21 cellular contexts compared by ENCODE assay signal in the genomic region with DNA sequence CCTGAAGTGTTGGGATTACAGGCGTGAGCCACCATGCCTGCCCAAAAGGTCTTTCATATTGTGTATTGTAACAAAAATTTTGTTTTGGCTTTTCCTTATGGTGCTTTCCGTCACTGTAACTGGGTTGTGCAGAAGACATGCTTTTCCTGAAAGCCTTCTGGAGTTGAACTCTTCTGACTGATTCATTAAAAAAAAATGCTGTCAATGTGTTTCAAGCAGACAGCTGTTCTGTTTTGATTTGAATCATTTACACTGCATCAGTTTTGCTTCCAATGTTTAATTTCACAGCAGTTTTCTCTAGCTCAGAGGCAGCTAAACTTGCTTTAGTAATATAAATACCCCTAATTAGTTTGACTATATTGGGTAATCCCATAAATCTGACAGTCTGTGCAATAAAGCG. TPM values are rescaled to one million over a fixed set of nuclear protein-coding genes. Genes with fewer than 3 reads are reported as not detected.
DNase-seq lines count a peak whose midpoint lies in the region; ATAC-seq and TF ChIP-seq lines count a peak whose summit lies in the region.
"Had no signal": no experiment of that assay in that cellular context is flagged by ENCODE, and none has a peak within 500 bp of the region (broad histone marks: within the 10 kb centered on the region; RNA-seq: fewer than 3 reads in every experiment).

No MANE protein-coding gene starts in this region.

- H3K9ac ChIP-seq in mesenchymal stem cell (ENCODE audit: low read length), result peak overlapping the region; percentile 22
- peak overlapping the region; percentile 9 for H3K9ac ChIP-seq in skeletal muscle satellite cell (ENCODE audit: low read depth, low read length)
- H3K9ac ChIP-seq: BLaER1 treated with 17β-estradiol and CSF1 and Interleukin-3, amounts not matched to agents 10 nM and 100 nM; GM23248 had no signal

- H3K27ac ChIP-seq in mesenchymal stem cell (ENCODE audit: low read length, poor library complexity, severe bottlenecking), result peak overlapping the region; percentile 12
- H3K27ac ChIP-seq: BLaER1 treated with 17β-estradiol and CSF1 and Interleukin-3, amounts not matched to agents 10 nM and 100 nM; GM23248; HL-60 had no signal

- 88% methylated on average over 3 of the region's 3 CpGs for WGBS in mesenchymal stem cell

- H2AFZ ChIP-seq in mesenchymal stem cell (ENCODE audit: low read depth, low read length), result no peak overlapping the region
- H2AFZ ChIP-seq: GM23248 had no signal

- no peak overlapping the region for H2BK120ac ChIP-seq in mesenchymal stem cell (ENCODE audit: low read depth, low read length)

- no peak overlapping the region for H2BK12ac ChIP-seq in mesenchymal stem cell (ENCODE audit: low read length in 2 of 2)

- H2BK5ac ChIP-seq in mesenchymal stem cell (ENCODE audit: low read depth, low read length, poor library complexity, severe bottlenecking), result no peak overlapping the region

- no peak overlapping the region for H4K8ac ChIP-seq in mesenchymal stem cell (ENCODE audit: low read length)

- H3K18ac ChIP-seq in mesenchymal stem cell (ENCODE audit: low read depth in 1 of 2, low read length in 2 of 2), result no peak overlapping the region

- H3K9me3 ChIP-seq in mesenchymal stem cell (ENCODE audit: control insufficient read depth, low read length) (no peaks in the 10 kb centered on the region), skeletal muscle satellite cell (replicated peaks; ENCODE audit: low read length) (no peaks in the 10 kb centered on the region)
- H3K9me3 ChIP-seq: BLaER1 treated with 17β-estradiol and CSF1 and Interleukin-3, amounts not matched to agents 10 nM and 100 nM; HAP-1 had no signal

- DNase-seq in AG10803 (ENCODE audit: low read depth) (peak; percentile 40), NCI-H69 (lab: John Stamatoyannopoulos, UW) (peak; percentile 58), mesenchymal stem cell (no peak), NCI-H748 treated with DMSO at 0.1 percent for 48 hours (lab: John Stamatoyannopoulos, UW) (no peak), SHP77 treated with DMSO at 0.1 percent for 48 hours (lab: John Stamatoyannopoulos, UW) (no peak)
- DNase-seq: CD4-positive, alpha-beta memory T cell; DMS153; GM23248; KBM-7; MV-4-11; NCI-H1105 treated with DMSO at 0.1 percent for 48 hours; NCI-H2029 treated with DMSO at 0.1 percent for 48 hours; NCI-H2171 treated with DMSO at 0.1 percent for 48 hours had no signal

- no peak for ATAC-seq in HG03442 (IDR thresholded peaks at IDR 0.05; ENCODE audit: unreplicated experiment)
- ATAC-seq: HepG2, Panc1 had no signal

- no peak overlapping the region for H2BK15ac ChIP-seq in mesenchymal stem cell (ENCODE audit: low read depth, poor library complexity, severe bottlenecking)

- no peaks in the 10 kb centered on the region for H3K27me3 ChIP-seq in mesenchymal stem cell (ENCODE audit: control insufficient read depth in 1 of 2, insufficient read depth in 1 of 2, low read length in 2 of 2)
- H3K27me3 ChIP-seq in skeletal muscle satellite cell (ENCODE audit: control insufficient read depth, insufficient read depth, low read length), result no peaks in the 10 kb centered on the region
- H3K27me3 ChIP-seq: BLaER1 treated with 17β-estradiol and CSF1 and Interleukin-3, amounts not matched to agents 10 nM and 100 nM had no signal

- no peak overlapping the region for H3K4me3 ChIP-seq in AG10803 (ENCODE audit: low read length)
- no peak overlapping the region for H3K4me3 ChIP-seq in mesenchymal stem cell (ENCODE audit: insufficient read depth in 1 of 2, low read depth in 1 of 2, low read length in 2 of 2)
- H3K4me3 ChIP-seq in skeletal muscle satellite cell (ENCODE audit: low read length), result no peak overlapping the region
- H3K4me3 ChIP-seq: BLaER1 treated with 17β-estradiol and CSF1 and Interleukin-3, amounts not matched to agents 10 nM and 100 nM; GM23248; HAP-1 had no signal

- no peaks in the 10 kb centered on the region for H3K4me1 ChIP-seq in mesenchymal stem cell (ENCODE audit: control insufficient read depth, insufficient read depth, low read depth, low read length)
- peaks cover 13% of the 10 kb centered on the region for H3K4me1 ChIP-seq in skeletal muscle satellite cell (ENCODE audit: control insufficient read depth, insufficient read depth, low read length)
- H3K4me1 ChIP-seq: HAP-1 had no signal

- H3K79me1 ChIP-seq in mesenchymal stem cell (replicated peaks; ENCODE audit: low read length, poor library complexity, severe bottlenecking), result peaks cover 23% of the 10 kb centered on the region

- no peak for TF ChIP-seq CTCF in AG10803 (conservative IDR thresholded peaks at IDR 0.05; ENCODE audit: low read length)

- H2AK5ac ChIP-seq in mesenchymal stem cell (ENCODE audit: low read length, severe bottlenecking), result no peak overlapping the region

- H3K4me2 ChIP-seq in mesenchymal stem cell (ENCODE audit: low read length, poor library complexity, severe bottlenecking), result no peak overlapping the region
- H3K4me2 ChIP-seq in skeletal muscle satellite cell (ENCODE audit: low read length), result peak overlapping the region; percentile 52
- H3K4me2 ChIP-seq: BLaER1 treated with 17β-estradiol and CSF1 and Interleukin-3, amounts not matched to agents 10 nM and 100 nM had no signal

- no peak overlapping the region for H3K23ac ChIP-seq in mesenchymal stem cell (ENCODE audit: low read length in 2 of 2)

- peaks cover 44 to 89% of the 10 kb centered on the region in 2 experiments for H3K36me3 ChIP-seq in mesenchymal stem cell (ENCODE audit: control insufficient read depth in 1 of 2, insufficient read depth in 2 of 2, low read depth in 1 of 2, low read length in 2 of 2)
- peaks cover 63% of the 10 kb centered on the region for H3K36me3 ChIP-seq in skeletal muscle satellite cell (ENCODE audit: insufficient read depth, low read length)

- H4K91ac ChIP-seq in mesenchymal stem cell (ENCODE audit: low read length), result no peak overlapping the region

- no peak overlapping the region for H3K4ac ChIP-seq in mesenchymal stem cell (ENCODE audit: low read depth in 1 of 2, low read length in 2 of 2)

- H3K14ac ChIP-seq in mesenchymal stem cell (ENCODE audit: low read length in 2 of 2), result no peak overlapping the region

RNA-seq across cellular contexts. Expression of a gene that starts 7.8 kb away (rescaled TPM):
- 60.0 TPM for polyA plus RNA-seq in mesenchymal stem cell (2013, experiment 1 of 2)
- 63.6 TPM for polyA plus RNA-seq in mesenchymal stem cell (2013, experiment 2 of 2)
- 61.4 and 67.7 TPM in 2 replicates for total RNA-seq in skeletal muscle satellite cell (2012; rRNA removed)

RNA-seq across cellular contexts. Expression of a gene that starts 15.0 kb away (rescaled TPM):
- 54.7 TPM for polyA plus RNA-seq in mesenchymal stem cell (2013, experiment 1 of 2)
- 53.0 TPM for polyA plus RNA-seq in mesenchymal stem cell (2013, experiment 2 of 2)
- total RNA-seq in skeletal muscle satellite cell (2012; rRNA removed), result 13.1 and 17.2 TPM in 2 replicates

RNA-seq across cellular contexts. Expression of a gene that starts 26.2 kb away (rescaled TPM):
- not detected for polyA plus RNA-seq in mesenchymal stem cell (2013, experiment 1 of 2)
- 0.01 TPM for polyA plus RNA-seq in mesenchymal stem cell (2013, experiment 2 of 2)
- total RNA-seq in skeletal muscle satellite cell (2012; rRNA removed), result 0.22 TPM in 1 of 2 replicates, not detected in the other
- total RNA-seq: GM23248, HepG2, NCI-H460 had no signal
- polyA plus RNA-seq: GM23248, HepG2 had no signal

RNA-seq across cellular contexts. Expression of a gene that starts 30.5 kb away (rescaled TPM):
- 34.6 TPM for polyA plus RNA-seq in mesenchymal stem cell (2013, experiment 1 of 2)
- polyA plus RNA-seq in mesenchymal stem cell (2013, experiment 2 of 2), result 33.6 TPM
- total RNA-seq in skeletal muscle satellite cell (2012; rRNA removed), result 77.5 and 94.6 TPM in 2 replicates

Comparison
In these comparisons a context has a peak if more than half of its experiments do, and no peak if none do; other contexts are left out.
1. DNase-seq: peak in AG10803 (single experiment) and NCI-H69 (single experiment); none in mesenchymal stem cell (single experiment), NCI-H748 treated with DMSO at 0.1 percent for 48 hours (single experiment) and SHP77 treated with DMSO at 0.1 percent for 48 hours (single experiment).